9 cellular contexts compared by ENCODE assay signal in genomic region chr3:149512073-149512782, GRCh38. TPM values are rescaled to one million over a fixed set of nuclear protein-coding genes. Genes with fewer than 3 reads are reported as not detected.
DNase-seq lines count a peak whose midpoint lies in the region; ATAC-seq, FAIRE-seq and TF ChIP-seq lines count a peak whose summit lies in the region.
"Had no signal": no experiment of that assay in that cellular context is flagged by ENCODE, and none has a peak within 500 bp of the region (broad histone marks: within the 10 kb centered on the region; RNA-seq: fewer than 3 reads in every experiment).

No MANE protein-coding gene starts in this region.

- H3K9me1 ChIP-seq in keratinocyte (ENCODE audit: control insufficient read depth, extremely low read depth, insufficient read depth, low read length): no peaks in the 10 kb centered on the region

- TF ChIP-seq POLR2A in breast epithelium (IDR thresholded peaks at IDR 0.05): no peak

- TF ChIP-seq CTCF in breast epithelium (IDR thresholded peaks at IDR 0.05) (peak in 2 of 3 donors; percentile 77 to 83), keratinocyte (optimal IDR thresholded peaks at IDR 0.05 in 1 of 3, IDR thresholded peaks at IDR 0.05 in 1 of 3, conservative IDR thresholded peaks at IDR 0.05 in 1 of 3; ENCODE audit: extremely low read depth in 1 of 3, insufficient read depth in 2 of 3, low read length in 3 of 3) (peak; percentile 70 to 92 (median 81))

- H3K27ac Mint-ChIP-seq in activated CD4-positive, alpha-beta T cell treated with anti-CD3 and anti-CD28 coated beads, Interleukin-2, amount 10 ng/mL, durations not matched to agents 24 days and 14 days: no peak overlapping the region
- no peak overlapping the region for H3K27ac Mint-ChIP-seq in stimulated activated effector memory CD8-positive, alpha-beta T cell treated with anti-CD3 and anti-CD28 coated beads, Interleukin-12 subunit alpha, Interleukin-12 subunit beta, amount 100 ng/mL, for 72 hours

- H3K36me3 Mint-ChIP-seq in activated CD4-positive, alpha-beta T cell treated with anti-CD3 and anti-CD28 coated beads, Interleukin-2, amount 10 ng/mL, durations not matched to agents 24 days and 14 days (ENCODE audit: low read depth): no peaks in the 10 kb centered on the region
- H3K36me3 Mint-ChIP-seq in stimulated activated effector memory CD8-positive, alpha-beta T cell treated with anti-CD3 and anti-CD28 coated beads, Interleukin-12 subunit alpha, Interleukin-12 subunit beta, amount 100 ng/mL, for 72 hours: no peaks in the 10 kb centered on the region

- H3K27ac ChIP-seq in HUES6 (ENCODE audit: low read depth, low read length) (no peak overlapping the region), breast epithelium (no peak overlapping the region), keratinocyte (ENCODE audit: control insufficient read depth, insufficient read depth, low read length) (no peak overlapping the region)

- peak; percentile 80 for ATAC-seq in GM21529 (IDR thresholded peaks at IDR 0.05; ENCODE audit: unreplicated experiment)
- ATAC-seq in stimulated activated effector memory CD8-positive, alpha-beta T cell treated with anti-CD3 and anti-CD28 coated beads, Interleukin-12 subunit alpha, Interleukin-12 subunit beta, amount 100 ng/mL, for 72 hours: peak; percentile 49

- H3K9ac ChIP-seq in HUES6 (ENCODE audit: low read length): no peak overlapping the region
- H3K9ac ChIP-seq in keratinocyte (ENCODE audit: control insufficient read depth, extremely low read depth, insufficient read depth, low read length): no peak overlapping the region

- H2AFZ ChIP-seq in keratinocyte (ENCODE audit: control insufficient read depth, low read length): no peak overlapping the region

- H3K4me3 ChIP-seq in HUES6 (ENCODE audit: low read depth, low read length) (peak overlapping the region; percentile 40), breast epithelium (no peak overlapping the region), keratinocyte (ENCODE audit: control insufficient read depth in 2 of 3, extremely low read depth in 1 of 3, insufficient read depth in 2 of 3, low read depth in 1 of 3, low read length in 3 of 3) (no peak overlapping the region)

- intact Hi-C loops in activated CD4-positive, alpha-beta T cell treated with anti-CD3 and anti-CD28 coated beads, Interleukin-2, amount 10 ng/mL, durations not matched to agents 24 days and 14 days (cut with micrococcal nuclease): loop anchor here (5.0 kb wide), 3 partner anchors 205 to 295 kb away; no protein-coding TSS in a partner anchor
- intact Hi-C loops in breast epithelium (cut with DNase I; ENCODE audit: low total_unique reads): no loop called here

- no peaks in the 10 kb centered on the region for H4K20me1 ChIP-seq in keratinocyte (ENCODE audit: control insufficient read depth, extremely low read depth, insufficient read depth, low read length)

- H3K79me2 ChIP-seq in keratinocyte (ENCODE audit: control insufficient read depth, insufficient read depth, low read length): no peaks in the 10 kb centered on the region

- peak; percentile 41 for FAIRE-seq in keratinocyte (lab: Jason Lieb, UNC)

- no peaks in the 10 kb centered on the region for H3K9me3 ChIP-seq in HUES6 (ENCODE audit: control insufficient read depth, insufficient read depth, low read depth, low read length)
- H3K9me3 ChIP-seq in breast epithelium: no peaks in the 10 kb centered on the region
- H3K9me3 ChIP-seq in keratinocyte (ENCODE audit: control insufficient read depth, low read depth, low read length): no peaks in the 10 kb centered on the region

- peaks cover 9% of the 10 kb centered on the region for H3K4me1 Mint-ChIP-seq in activated CD4-positive, alpha-beta T cell treated with anti-CD3 and anti-CD28 coated beads, Interleukin-2, amount 10 ng/mL, durations not matched to agents 24 days and 14 days
- H3K4me1 Mint-ChIP-seq in stimulated activated effector memory CD8-positive, alpha-beta T cell treated with anti-CD3 and anti-CD28 coated beads, Interleukin-12 subunit alpha, Interleukin-12 subunit beta, amount 100 ng/mL, for 72 hours: peaks cover 19% of the 10 kb centered on the region

- peaks cover 6% of the 10 kb centered on the region; the same call in 1 of the 2 replicates for H3K4me1 ChIP-seq in HUES6 (ENCODE audit: control insufficient read depth, insufficient read depth, low read length)
- no peaks in the 10 kb centered on the region for H3K4me1 ChIP-seq in breast epithelium
- no peaks in the 10 kb centered on the region for H3K4me1 ChIP-seq in keratinocyte (ENCODE audit: control insufficient read depth, extremely low read depth, insufficient read depth, low read length)

- no peak overlapping the region for H3K4me2 ChIP-seq in keratinocyte (ENCODE audit: control insufficient read depth, extremely low read depth, insufficient read depth, low read depth, low read length)

- DNase-seq in activated CD4-positive, alpha-beta T cell treated with anti-CD3 and anti-CD28 coated beads, Interleukin-2, amount 10 ng/mL, durations not matched to agents 24 days and 14 days: peak; percentile 69
- DNase-seq in activated CD4-positive, alpha-beta T cell treated with anti-CD3 and anti-CD28 coated beads for 4 hours: no peak
- DNase-seq in OCI-M1 (lab: John Stamatoyannopoulos, UW) (peak; percentile 62), breast epithelium (ENCODE audit: low spot score in 2 of 2) (peak; percentile 57 to 60), keratinocyte (ENCODE audit: low read depth, low spot score) (no peak)
- no peak for DNase-seq in stimulated activated effector memory CD8-positive, alpha-beta T cell treated with anti-CD3 and anti-CD28 coated beads, Interleukin-12 subunit alpha, Interleukin-12 subunit beta, amount 100 ng/mL, for 72 hours (ENCODE audit: low spot score in 2 of 2)

- H3K27me3 Mint-ChIP-seq in activated CD4-positive, alpha-beta T cell treated with anti-CD3 and anti-CD28 coated beads, Interleukin-2, amount 10 ng/mL, durations not matched to agents 24 days and 14 days: peaks cover 12% of the 10 kb centered on the region

- H3K27me3 ChIP-seq in HUES6 (ENCODE audit: control insufficient read depth, insufficient read depth, low read length): no peaks in the 10 kb centered on the region
- H3K27me3 ChIP-seq in breast epithelium: no peaks in the 10 kb centered on the region
- H3K27me3 ChIP-seq in keratinocyte (ENCODE audit: control insufficient read depth, extremely low read depth, insufficient read depth, low read length): no peaks in the 10 kb centered on the region

- H3K4me3 Mint-ChIP-seq in activated CD4-positive, alpha-beta T cell treated with anti-CD3 and anti-CD28 coated beads, Interleukin-2, amount 10 ng/mL, durations not matched to agents 24 days and 14 days: no peak overlapping the region
- H3K4me3 Mint-ChIP-seq in stimulated activated effector memory CD8-positive, alpha-beta T cell treated with anti-CD3 and anti-CD28 coated beads, Interleukin-12 subunit alpha, Interleukin-12 subunit beta, amount 100 ng/mL, for 72 hours: no peak overlapping the region

- no peaks in the 10 kb centered on the region for H3K36me3 ChIP-seq in HUES6 (ENCODE audit: control insufficient read depth, insufficient read depth, low read length)
- no peaks in the 10 kb centered on the region for H3K36me3 ChIP-seq in breast epithelium
- H3K36me3 ChIP-seq in keratinocyte (ENCODE audit: control insufficient read depth in 2 of 2, extremely low read depth in 1 of 2, insufficient read depth in 2 of 2, low read length in 2 of 2): no peaks in the 10 kb centered on the region

- dilution Hi-C loops in keratinocyte (cut with MboI; ENCODE audit: extremely low pct_ligation_motif_present, low sequenced_read_pairs): no loop called here

- no peaks in the 10 kb centered on the region for H3K9me3 Mint-ChIP-seq in activated CD4-positive, alpha-beta T cell treated with anti-CD3 and anti-CD28 coated beads, Interleukin-2, amount 10 ng/mL, durations not matched to agents 24 days and 14 days
- no peaks in the 10 kb centered on the region for H3K9me3 Mint-ChIP-seq in stimulated activated effector memory CD8-positive, alpha-beta T cell treated with anti-CD3 and anti-CD28 coated beads, Interleukin-12 subunit alpha, Interleukin-12 subunit beta, amount 100 ng/mL, for 72 hours

RNA-seq across cellular contexts. Expression of gene TM4SF4, which starts 37.7 kb away (rescaled TPM):
- total RNA-seq in activated CD4-positive, alpha-beta T cell treated with anti-CD3 and anti-CD28 coated beads, Interleukin-2, amount 10 ng/mL, durations not matched to agents 24 days and 14 days: not detected in 2 replicates
- 1 to 10 TPM in 1 of 3 donors, not detected in 2; 1.6 TPM for total RNA-seq in breast epithelium
- polyA plus RNA-seq in keratinocyte: not detected in 3 replicates
- polyA plus RNA-seq in keratinocyte (2011; ENCODE audit: low read depth): not detected
- polyA plus RNA-seq in keratinocyte (2011; cell fraction: cytosol; rRNA removed): not detected in 2 replicates
- not detected in 2 replicates for polyA plus RNA-seq in keratinocyte (2011; cell fraction: nucleus; rRNA removed)
- polyA plus RNA-seq in keratinocyte (2012; ENCODE audit: low replicate concordance): not detected in 2 replicates
- not detected in 3 replicates for polyA minus RNA-seq in keratinocyte
- polyA minus RNA-seq in keratinocyte (2011; cell fraction: cytosol; rRNA and poly(A)+ RNA removed): not detected
- polyA minus RNA-seq in keratinocyte (2011; cell fraction: nucleus; rRNA and poly(A)+ RNA removed): not detected in 2 replicates
- total RNA-seq: glomerular endothelial cell had no signal

Comparison
In these comparisons a context has a peak if more than half of its experiments do, and no peak if none do; other contexts are left out.
1. DNase-seq: peak in activated CD4-positive, alpha-beta T cell treated with anti-CD3 and anti-CD28 coated beads, Interleukin-2, amount 10 ng/mL, durations not matched to agents 24 days and 14 days (single experiment), OCI-M1 (single experiment) and breast epithelium (2 of 2); none in activated CD4-positive, alpha-beta T cell treated with anti-CD3 and anti-CD28 coated beads for 4 hours (0 of 2), keratinocyte (single experiment) and stimulated activated effector memory CD8-positive, alpha-beta T cell treated with anti-CD3 and anti-CD28 coated beads, Interleukin-12 subunit alpha, Interleukin-12 subunit beta, amount 100 ng/mL, for 72 hours (0 of 2).